ENCODE assay signal across 1 cellular context in genomic region chr4:186204103-186204559, GRCh38.
TF ChIP-seq lines count a peak whose summit lies in the region.

No MANE protein-coding gene starts in this region.

TF ChIP-seq in liver, 16 proteins besides CTCF, POLR2A, EP300 and RAD21 (continued from another document):
- no peak for TF ChIP-seq GABPA (IDR thresholded peaks at IDR 0.05 in 1 of 2, conservative IDR thresholded peaks at IDR 0.05 in 1 of 2)
